In the genomic region with DNA sequence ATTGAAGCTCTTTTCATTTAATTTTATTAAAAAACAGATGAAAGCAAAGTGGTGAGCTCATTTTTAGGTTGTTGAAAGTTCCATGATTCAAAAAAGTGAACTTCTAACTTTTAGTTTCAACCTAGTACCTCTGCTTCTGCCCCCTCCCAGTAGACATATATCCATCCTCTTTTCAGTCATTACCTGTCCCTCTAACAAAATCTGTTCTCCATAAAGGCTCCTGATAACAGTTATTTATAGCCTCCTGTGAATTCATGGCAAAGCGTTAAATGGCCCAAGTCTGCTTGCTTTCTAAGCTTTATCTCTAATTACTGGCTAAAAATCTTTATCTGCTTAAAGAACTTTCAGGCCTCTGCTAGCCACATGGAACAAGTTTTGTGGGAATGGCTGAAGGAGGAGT, we compare ENCODE assay signal across 22 cellular contexts.
"Had no signal": no experiment of that assay in that cellular context is flagged by ENCODE, and none has a peak within 500 bp of the region (broad histone marks: within the 10 kb centered on the region; RNA-seq: fewer than 3 reads in every experiment).

No MANE protein-coding gene starts in this region.

- H3K27me3 Mint-ChIP-seq: activated naive CD8-positive, alpha-beta T cell treated with anti-CD3 and anti-CD28 coated beads, Interleukin-2, amount 10 ng/mL, durations not matched to agents 7 days and 5 days; central memory CD8-positive, alpha-beta T cell had no signal

- H3K4me3 ChIP-seq: PC-9, SK-N-MC had no signal

- FAIRE-seq: bronchial epithelial cell had no signal

- H3K9me3 Mint-ChIP-seq: central memory CD8-positive, alpha-beta T cell had no signal

- H3K27ac ChIP-seq: PC-9, SK-N-MC had no signal

- ATAC-seq: activated CD4-positive, CD25-positive, alpha-beta regulatory T cell treated with anti-CD3 and anti-CD28 coated beads, Interleukin-2, amount 50 U/mL, for 24 hours; activated T-cell treated with anti-CD3 and anti-CD28 coated beads, Interleukin-2, amount 50 U/mL, for 4 hours had no signal

- H2AFZ ChIP-seq: PC-9 had no signal

- H3K4me1 Mint-ChIP-seq: central memory CD8-positive, alpha-beta T cell had no signal

- H3K27ac Mint-ChIP-seq: activated naive CD4-positive, alpha-beta T cell treated with anti-CD3 and anti-CD28 coated beads for 36 hours; activated naive CD8-positive, alpha-beta T cell treated with anti-CD3 and anti-CD28 coated beads, Interleukin-2, amount 10 ng/mL, durations not matched to agents 7 days and 5 days; T-helper 1 cell treated with Interleukin-12 subunit alpha and Interleukin-12 subunit beta and Interleukin-4 antibody, amounts not matched to agents 30 μg/mL and 1 μg/mL, for 36 hours had no signal

- DNase-seq: activated CD4-positive, alpha-beta T cell treated with anti-CD3 and anti-CD28 coated beads for 48 hours; activated CD4-positive, alpha-beta T cell treated with anti-CD3 and anti-CD28 coated beads, Interleukin-2, amount 50 U/mL, for 48 hours; activated CD8-positive, alpha-beta memory T cell treated with anti-CD3 and anti-CD28 coated beads for 24 hours; activated gamma-delta T cell; activated naive CD4-positive, alpha-beta T cell treated with anti-CD3 and anti-CD28 coated beads for 36 hours; activated naive CD8-positive, alpha-beta T cell treated with anti-CD3 and anti-CD28 coated beads, Interleukin-2, amount 10 ng/mL, durations not matched to agents 7 days and 5 days; activated T-cell treated with anti-CD3 and anti-CD28 coated beads, Interleukin-2, amount 50 U/mL, for 4 hours; aorta; KG1; NCI-H1048; NCI-H146; NCI-H187 treated with DMSO at 0.1 percent for 48 hours; NCI-H2081 treated with DMSO at 0.1 percent for 48 hours; NCI-H446; NCI-H524; PC-9; SIG-M5 had no signal

- H3K4me2 ChIP-seq: PC-9 had no signal

- H3K4me3 Mint-ChIP-seq: activated naive CD4-positive, alpha-beta T cell treated with anti-CD3 and anti-CD28 coated beads for 36 hours; activated naive CD8-positive, alpha-beta T cell treated with anti-CD3 and anti-CD28 coated beads, Interleukin-2, amount 10 ng/mL, durations not matched to agents 7 days and 5 days; activated T-cell treated with anti-CD3 and anti-CD28 coated beads, Interleukin-2, amount 50 U/mL, for 4 hours; central memory CD8-positive, alpha-beta T cell; T-helper 1 cell treated with Interleukin-12 subunit alpha and Interleukin-12 subunit beta and Interleukin-4 antibody, amounts not matched to agents 30 μg/mL and 1 μg/mL, for 36 hours had no signal
